In the genomic region with DNA sequence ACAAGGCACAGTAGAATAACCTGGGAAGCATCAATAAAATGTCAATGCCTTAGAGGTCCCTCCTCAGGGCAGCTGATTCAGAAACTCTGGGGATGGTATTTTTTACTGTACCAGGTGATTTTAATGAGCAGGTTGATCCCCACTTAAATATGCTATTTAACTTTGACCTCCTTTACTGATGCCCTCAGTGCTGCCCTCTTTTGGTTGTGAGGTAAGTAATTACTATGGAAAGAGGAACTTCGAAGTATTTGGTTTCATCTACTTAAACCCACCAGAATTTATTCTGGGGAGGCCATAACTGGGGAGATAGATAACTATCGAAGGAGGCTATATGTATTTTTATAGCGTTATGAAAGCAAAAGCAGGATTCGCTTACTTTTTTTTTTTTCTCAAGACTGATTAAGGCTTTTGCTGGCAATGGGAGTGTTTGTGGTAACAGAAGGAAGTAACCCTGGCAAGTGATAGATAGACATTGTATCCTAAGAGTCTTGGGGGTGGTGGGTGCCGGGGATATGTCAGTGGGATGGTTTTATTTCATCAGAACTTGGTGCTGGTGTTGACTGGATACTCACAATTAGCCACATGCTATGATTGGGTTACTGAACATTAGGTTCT, we compare ENCODE assay signal across 8 cellular contexts.
DNase-seq lines count a peak whose midpoint lies in the region; ATAC-seq and TF ChIP-seq lines count a peak whose summit lies in the region.

No MANE protein-coding gene starts in this region.

- H3K4me2 ChIP-seq in OCI-LY1 (ENCODE audit: low read length) = no peak overlapping the region

- H2AFZ ChIP-seq in OCI-LY1 (ENCODE audit: low read length) = no peak overlapping the region

- ATAC-seq in GM19023 (IDR thresholded peaks at IDR 0.05; ENCODE audit: unreplicated experiment) (peak; percentile 82), HG03045 (IDR thresholded peaks at IDR 0.05; ENCODE audit: unreplicated experiment) (peak; percentile 77)

- H3K4me1 ChIP-seq in OCI-LY1 (ENCODE audit: insufficient read depth, low read length, severe bottlenecking) (no peaks in the 10 kb centered on the region), transverse colon (peaks cover 0 to 15% (median 3%) of the 10 kb centered on the region in 4 donors)

- no peak overlapping the region for H3K9ac ChIP-seq in OCI-LY1 (ENCODE audit: low read length)

- H3K27ac ChIP-seq in OCI-LY1 (ENCODE audit: low read depth, low read length, poor library complexity, severe bottlenecking) (no peak overlapping the region), transverse colon (peak overlapping the region in 2 of 4 donors; percentile 43 to 54)

- intact Hi-C loops in transverse colon (cut with DNase I; ENCODE audit: low total_unique reads) = no loop called here

- no peak overlapping the region for H3K4me3 ChIP-seq in OCI-LY1 (ENCODE audit: low read depth, low read length, poor library complexity, severe bottlenecking)
- H3K4me3 ChIP-seq in epithelial cell of esophagus (ENCODE audit: low read length) = no peak overlapping the region
- H3K4me3 ChIP-seq in transverse colon = peak overlapping the region in 2 of 4 donors; percentile 7 to 28

- peak; percentile 18 for DNase-seq in DMS153 treated with DMSO at 0.1 percent for 48 hours (lab: John Stamatoyannopoulos, UW; ENCODE audit: unreplicated experiment)
- no peak for DNase-seq in DMS153 (lab: John Stamatoyannopoulos, UW)
- DNase-seq in epithelial cell of esophagus (ENCODE audit: low read depth) = peak; percentile 45
- DNase-seq in transverse colon = peak; percentile 17
- no peak for DNase-seq in HPDE6-E6E7 (ENCODE audit: extremely low spot score)

- in situ Hi-C loops in transverse colon (cut with MboI; ENCODE audit: low pct_ligation_motif_present in 1 of 4, low pct_unique_long_range_greater_than_20kb in 1 of 4, low sequenced_read_pairs in 3 of 4) = no loop called here

- H3K27me3 ChIP-seq in OCI-LY1 (ENCODE audit: insufficient read depth, low read length) (no peaks in the 10 kb centered on the region), transverse colon (no peaks in the 10 kb centered on the region)

- H3K79me2 ChIP-seq in OCI-LY1 (ENCODE audit: insufficient read depth, low read length) = no peaks in the 10 kb centered on the region

- no peak for TF ChIP-seq POLR2A in transverse colon (IDR thresholded peaks at IDR 0.05)

- H3K9me3 ChIP-seq in OCI-LY1 (ENCODE audit: low read length) (no peaks in the 10 kb centered on the region), transverse colon (no peaks in the 10 kb centered on the region)

- H4K20me1 ChIP-seq in OCI-LY1 (ENCODE audit: insufficient read depth, low read length) = no peaks in the 10 kb centered on the region

- TF ChIP-seq CTCF in OCI-LY1 (IDR thresholded peaks at IDR 0.05; ENCODE audit: low read length) (peak; percentile 73), epithelial cell of esophagus (IDR thresholded peaks at IDR 0.05; ENCODE audit: insufficient read depth, low read depth, low read length, missing control alignments) (peak; percentile 52), transverse colon (IDR thresholded peaks at IDR 0.05) (peak; percentile 22 to 64 (median 48))

- WGBS in transverse colon (ENCODE audit: low coverage in 1 of 2), 2 donors = 20 to 25% methylated on average over 5 of the region's 5 CpGs

- H3F3A ChIP-seq in OCI-LY1 (ENCODE audit: insufficient read depth, low read length) = no peaks in the 10 kb centered on the region

- no peaks in the 10 kb centered on the region for H3K9me2 ChIP-seq in OCI-LY1 (ENCODE audit: low read depth, low read length)

- no peak for TF ChIP-seq EP300 in transverse colon (IDR thresholded peaks at IDR 0.05; ENCODE audit: low read depth)

- H3K36me3 ChIP-seq in OCI-LY1 (ENCODE audit: insufficient read depth, low read length) (no peaks in the 10 kb centered on the region), transverse colon (no peaks in the 10 kb centered on the region)

Comparison
In these comparisons a context has a peak if more than half of its experiments do, and no peak if none do; other contexts are left out.
1. DNase-seq: peak in DMS153 treated with DMSO at 0.1 percent for 48 hours (single experiment), epithelial cell of esophagus (single experiment) and transverse colon (single experiment); none in DMS153 (single experiment) and HPDE6-E6E7 (single experiment).
2. Peak in every context shown above with its lines, with median percentiles within 50 percentile points of each other: CTCF ChIP-seq.